18 cellular contexts compared by ENCODE assay signal in genomic region chr10:27490807-27491206, GRCh38. TPM values are rescaled to one million over a fixed set of nuclear protein-coding genes. Genes with fewer than 3 reads are reported as not detected.
A peak's percentile ranks its signal among the peaks of the same experiment; 100 is the strongest.
DNase-seq lines count a peak whose midpoint lies in the region; ATAC-seq and TF ChIP-seq lines count a peak whose summit lies in the region.
"Had no signal": no experiment of that assay in that cellular context is flagged by ENCODE, and none has a peak within 500 bp of the region (broad histone marks: within the 10 kb centered on the region; RNA-seq: fewer than 3 reads in every experiment).

No MANE protein-coding gene starts in this region.

- dilution Hi-C loops in mammary epithelial cell (cut with HindIII; ENCODE audit: low sequenced_read_pairs) = no loop called here

- H3K27me3 ChIP-seq in MG63 (no peaks in the 10 kb centered on the region), mammary epithelial cell (ENCODE audit: insufficient read depth, low read length) (no peaks in the 10 kb centered on the region), hepatocyte (peaks cover 9% of the 10 kb centered on the region), thyroid gland (no peaks in the 10 kb centered on the region)
- H3K27me3 ChIP-seq: SJCRH30 had no signal

- H3K36me3 Mint-ChIP-seq in stimulated activated effector memory CD8-positive, alpha-beta T cell treated with anti-CD3 and anti-CD28 coated beads, Interleukin-12 subunit alpha, Interleukin-12 subunit beta, amount 100 ng/mL, for 72 hours = no peaks in the 10 kb centered on the region

- no TSS peak for BruUV-seq in mammary epithelial cell (replicated peaks; lab: Mats Ljungman, UMichigan)

- no peak overlapping the region for H3K9ac ChIP-seq in mammary epithelial cell (ENCODE audit: insufficient read depth, low read length)
- H3K9ac ChIP-seq: KMS-11 had no signal

- H4K20me1 ChIP-seq in mammary epithelial cell (ENCODE audit: insufficient read depth, low read length) (no peaks in the 10 kb centered on the region), hepatocyte (ENCODE audit: insufficient read depth, poor library complexity, severe bottlenecking) (no peaks in the 10 kb centered on the region)

- H3K9me2 ChIP-seq in hepatocyte (replicated peaks; ENCODE audit: insufficient read depth) = no peaks in the 10 kb centered on the region

- H3K79me2 ChIP-seq in mammary epithelial cell (ENCODE audit: insufficient read depth, low read length) = no peaks in the 10 kb centered on the region
- H3K79me2 ChIP-seq in hepatocyte = no peaks in the 10 kb centered on the region

- peaks cover 12% of the 10 kb centered on the region for H3K4me1 ChIP-seq in mammary epithelial cell (ENCODE audit: insufficient read depth, low read length)
- H3K4me1 ChIP-seq in hepatocyte (ENCODE audit: insufficient read depth) = no peaks in the 10 kb centered on the region
- no peaks in the 10 kb centered on the region for H3K4me1 ChIP-seq in thyroid gland
- H3K4me1 ChIP-seq: SJCRH30 had no signal

- H3K36me3 ChIP-seq in MG63 (no peaks in the 10 kb centered on the region), mammary epithelial cell (ENCODE audit: insufficient read depth, low read length) (no peaks in the 10 kb centered on the region), hepatocyte (replicated peaks; ENCODE audit: insufficient read depth, low read depth) (no peaks in the 10 kb centered on the region), thyroid gland (no peaks in the 10 kb centered on the region)
- H3K36me3 ChIP-seq: SJCRH30 had no signal

- WGBS in mammary epithelial cell (ENCODE audit: low coverage, missing lambda C conversion rate) = 0% methylated on average over 1 of the region's 1 CpG
- WGBS in hepatocyte (ENCODE audit: low lambda C conversion rate, missing lambda C conversion rate) = 48% methylated on average over 1 of the region's 1 CpG
- 100% methylated on average over 1 of the region's 1 CpG for WGBS in thyroid gland, 2 donors

- H3K4me2 ChIP-seq in mammary epithelial cell (ENCODE audit: insufficient read depth, low read depth, low read length) = peak overlapping the region; percentile 59
- H3K4me2 ChIP-seq in hepatocyte = no peak overlapping the region
- H3K4me2 ChIP-seq: KMS-11 had no signal

- H3K4me1 Mint-ChIP-seq in stimulated activated effector memory CD8-positive, alpha-beta T cell treated with anti-CD3 and anti-CD28 coated beads, Interleukin-12 subunit alpha, Interleukin-12 subunit beta, amount 100 ng/mL, for 72 hours = no peaks in the 10 kb centered on the region
- H3K4me1 Mint-ChIP-seq: H9 had no signal

- in situ Hi-C loops in mammary epithelial cell (cut with MboI; ENCODE audit: low sequenced_read_pairs in 2 of 2) = loop anchor here in 1 of 2 donors (10.0 kb wide), 1 partner anchor 46 kb away; no protein-coding TSS in a partner anchor

- no peak for ATAC-seq in stimulated activated effector memory CD8-positive, alpha-beta T cell treated with anti-CD3 and anti-CD28 coated beads, Interleukin-12 subunit alpha, Interleukin-12 subunit beta, amount 100 ng/mL, for 72 hours

- TF ChIP-seq POLR2A in thyroid gland (IDR thresholded peaks at IDR 0.05) = no peak

- TF ChIP-seq CTCF in mammary epithelial cell (conservative IDR thresholded peaks at IDR 0.05 in 1 of 2, IDR thresholded peaks at IDR 0.05 in 1 of 2; ENCODE audit: extremely low read depth in 1 of 2, insufficient read depth in 1 of 2, low read depth in 1 of 2, low read length in 2 of 2) = no peak
- TF ChIP-seq CTCF in hepatocyte (IDR thresholded peaks at IDR 0.05; ENCODE audit: poor library complexity) = no peak
- no peak for TF ChIP-seq CTCF in thyroid gland (IDR thresholded peaks at IDR 0.05)

- CTCF ChIA-PET in mammary epithelial cell (lab: Charles Lee; ENCODE audit: low non-redundant PET) = no interaction called here

- H2AFZ ChIP-seq in mammary epithelial cell (ENCODE audit: low read depth, low read length) (peak overlapping the region; percentile 54), hepatocyte (no peak overlapping the region)

- no peak overlapping the region for H3K4me3 Mint-ChIP-seq in stimulated activated effector memory CD8-positive, alpha-beta T cell treated with anti-CD3 and anti-CD28 coated beads, Interleukin-12 subunit alpha, Interleukin-12 subunit beta, amount 100 ng/mL, for 72 hours
- H3K4me3 Mint-ChIP-seq: H9 had no signal

- DNase-seq in EH (ENCODE audit: low read depth) (peak; percentile 7), MG63 (peak; percentile 79), mammary epithelial cell (peak; percentile 35), hepatocyte (ENCODE audit: low spot score) (peak; percentile 7), NCI-H2196 treated with DMSO at 0.1 percent for 48 hours (lab: John Stamatoyannopoulos, UW; ENCODE audit: unreplicated experiment) (no peak), thyroid gland (no peak)
- DNase-seq in stimulated activated effector memory CD8-positive, alpha-beta T cell treated with anti-CD3 and anti-CD28 coated beads, Interleukin-12 subunit alpha, Interleukin-12 subunit beta, amount 100 ng/mL, for 72 hours (ENCODE audit: low spot score in 2 of 2) = no peak
- DNase-seq: DMS79 treated with DMSO at 0.1 percent for 48 hours, GDM1, H9, NCI-H1048, NCI-H1436 treated with DMSO at 0.1 percent for 48 hours, NCI-H2029 treated with DMSO at 0.1 percent for 48 hours, NCI-H2171, NCI-H446 treated with DMSO at 0.1 percent for 48 hours had no signal

- H3K9me3 ChIP-seq in MG63 (peaks cover 3% of the 10 kb centered on the region; the same call in 1 of the 2 replicates), mammary epithelial cell (replicated peaks; ENCODE audit: insufficient read depth, low read length) (peaks cover 2% of the 10 kb centered on the region), hepatocyte (ENCODE audit: low read depth) (no peaks in the 10 kb centered on the region), thyroid gland (no peaks in the 10 kb centered on the region)

- peaks cover 10% of the 10 kb centered on the region for H3K9me3 Mint-ChIP-seq in stimulated activated effector memory CD8-positive, alpha-beta T cell treated with anti-CD3 and anti-CD28 coated beads, Interleukin-12 subunit alpha, Interleukin-12 subunit beta, amount 100 ng/mL, for 72 hours

- H3K4me3 ChIP-seq in MG63 (no peak overlapping the region), mammary epithelial cell (replicated peaks in 1 of 3; ENCODE audit: insufficient read depth in 1 of 3, low read depth in 2 of 3, low read length in 3 of 3) (no peak overlapping the region), hepatocyte (no peak overlapping the region), thyroid gland (replicated peaks in 1 of 3) (no peak overlapping the region)
- H3K4me3 ChIP-seq: SJCRH30 had no signal

- H3K27ac Mint-ChIP-seq in stimulated activated effector memory CD8-positive, alpha-beta T cell treated with anti-CD3 and anti-CD28 coated beads, Interleukin-12 subunit alpha, Interleukin-12 subunit beta, amount 100 ng/mL, for 72 hours = no peak overlapping the region
- H3K27ac Mint-ChIP-seq: H9 had no signal

- H3K27ac ChIP-seq in mammary epithelial cell (ENCODE audit: insufficient read depth, low read depth, low read length) = no peak overlapping the region
- no peak overlapping the region for H3K27ac ChIP-seq in hepatocyte
- H3K27ac ChIP-seq in thyroid gland = no peak overlapping the region
- H3K27ac ChIP-seq: C4-2B, KMS-11, SJCRH30 had no signal

- intact Hi-C loops in mammary epithelial cell (cut with micrococcal nuclease) (no loop called here), thyroid gland (cut with DNase I) (no loop called here)

RNA-seq across cellular contexts. Expression of gene RAB18, which starts 13.3 kb away (rescaled TPM):
- total RNA-seq in MG63 (2014; rRNA removed; shearing (Covaris generic); ENCODE audit: low replicate concordance) = 41.3 and 61.0 TPM in 2 replicates
- total RNA-seq in mammary epithelial cell (100 to 1,000 TPM in 1 of 2 donors, 10 to 100 TPM in 1; 75.3 to 164 TPM), hepatocyte (56.2 and 88.5 TPM in 2 replicates), thyroid gland (10 to 100 TPM; 58.9 to 86.0 (median 72.8) TPM)
- polyA plus RNA-seq in mammary epithelial cell (34.8 TPM), hepatocyte (129 and 132 TPM in 2 replicates)
- polyA minus RNA-seq in mammary epithelial cell = 41.3 TPM

Comparison
In these comparisons a context has a peak if more than half of its experiments do, and no peak if none do; other contexts are left out.
1. DNase-seq: peak in EH (single experiment), MG63 (single experiment), mammary epithelial cell (single experiment) and hepatocyte (single experiment); none in stimulated activated effector memory CD8-positive, alpha-beta T cell treated with anti-CD3 and anti-CD28 coated beads, Interleukin-12 subunit alpha, Interleukin-12 subunit beta, amount 100 ng/mL, for 72 hours (0 of 2), NCI-H2196 treated with DMSO at 0.1 percent for 48 hours (single experiment) and thyroid gland (0 of 2).